Comparison of ENCODE assay signal across 20 cellular contexts in the genomic region with DNA sequence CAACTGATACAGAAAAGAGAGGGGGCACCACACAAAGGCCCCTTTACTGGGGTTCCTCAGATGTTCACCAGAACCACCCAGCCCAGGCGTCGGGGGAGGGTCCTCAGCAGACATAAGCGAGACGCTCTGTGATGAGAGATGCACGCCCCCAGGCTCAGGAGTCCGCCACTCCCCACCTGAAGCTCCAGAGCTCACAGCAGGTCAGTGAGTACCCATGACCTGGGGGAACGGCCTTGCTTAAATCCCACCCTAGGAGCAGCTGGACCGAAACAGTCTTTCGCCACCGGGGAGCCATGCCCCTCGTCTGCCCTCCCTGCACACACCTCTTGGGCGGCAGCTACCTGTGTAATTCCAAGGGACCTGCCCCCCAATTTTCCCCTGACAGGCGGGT. TPM values are rescaled to one million over a fixed set of nuclear protein-coding genes. Genes with fewer than 3 reads are reported as not detected.
"Had no signal": no experiment of that assay in that cellular context is flagged by ENCODE, and none has a peak within 500 bp of the region (broad histone marks: within the 10 kb centered on the region; RNA-seq: fewer than 3 reads in every experiment).

No MANE protein-coding gene starts in this region.

- H3K9me3 Mint-ChIP-seq: activated CD8-positive, alpha-beta T cell treated with anti-CD3 and anti-CD28 coated beads for 36 hours; activated naive CD4-positive, alpha-beta T cell treated with anti-CD3 and anti-CD28 coated beads for 36 hours; activated T-cell treated with anti-CD3 and anti-CD28 coated beads, Interleukin-2, amount 50 U/mL, for 72 hours; naive thymus-derived CD8-positive, alpha-beta T cell; stimulated activated naive CD8-positive, alpha-beta T cell treated with anti-CD3 and anti-CD28 coated beads, Interleukin-15, Interleukin-2, amounts not matched to agents 100 ng/mL and 50 ng/mL, for 24 hours had no signal

- H3K36me3 Mint-ChIP-seq: naive thymus-derived CD8-positive, alpha-beta T cell had no signal

- H3K27ac ChIP-seq: SJSA1, VCaP had no signal

- H3K4me3 Mint-ChIP-seq: activated CD4-positive, alpha-beta T cell treated with anti-CD3 and anti-CD28 coated beads for 36 hours; activated CD8-positive, alpha-beta T cell treated with anti-CD3 and anti-CD28 coated beads for 36 hours; activated naive CD4-positive, alpha-beta T cell treated with anti-CD3 and anti-CD28 coated beads for 36 hours; activated T-cell treated with anti-CD3 and anti-CD28 coated beads, Interleukin-2, amount 50 U/mL, for 72 hours; stimulated activated naive CD8-positive, alpha-beta T cell treated with anti-CD3 and anti-CD28 coated beads, Interleukin-15, Interleukin-2, amounts not matched to agents 100 ng/mL and 50 ng/mL, for 24 hours had no signal

- H3K27ac Mint-ChIP-seq: activated CD4-positive, alpha-beta T cell treated with anti-CD3 and anti-CD28 coated beads for 36 hours; activated CD8-positive, alpha-beta T cell treated with anti-CD3 and anti-CD28 coated beads for 36 hours; activated naive CD4-positive, alpha-beta T cell treated with anti-CD3 and anti-CD28 coated beads for 36 hours; activated T-cell treated with anti-CD3 and anti-CD28 coated beads, Interleukin-2, amount 50 U/mL, for 72 hours; stimulated activated naive CD8-positive, alpha-beta T cell treated with anti-CD3 and anti-CD28 coated beads, Interleukin-15, Interleukin-2, amounts not matched to agents 100 ng/mL and 50 ng/mL, for 24 hours had no signal

- H3K4me1 ChIP-seq: SJSA1 had no signal

- H3K27me3 Mint-ChIP-seq: activated CD4-positive, alpha-beta T cell treated with anti-CD3 and anti-CD28 coated beads for 36 hours; activated CD8-positive, alpha-beta T cell treated with anti-CD3 and anti-CD28 coated beads for 36 hours; naive thymus-derived CD8-positive, alpha-beta T cell; stimulated activated naive CD8-positive, alpha-beta T cell treated with anti-CD3 and anti-CD28 coated beads, Interleukin-15, Interleukin-2, amounts not matched to agents 100 ng/mL and 50 ng/mL, for 24 hours had no signal

- H3K36me3 ChIP-seq: SJSA1, upper lobe of left lung had no signal

- ATAC-seq: activated CD4-positive, alpha-beta T cell treated with anti-CD3 and anti-CD28 coated beads for 36 hours; activated CD8-positive, alpha-beta T cell treated with anti-CD3 and anti-CD28 coated beads for 36 hours; activated T-cell treated with anti-CD3 and anti-CD28 coated beads, Interleukin-2, amount 50 U/mL, for 72 hours; naive thymus-derived CD8-positive, alpha-beta T cell had no signal

- H3K9me3 ChIP-seq: SJSA1, upper lobe of left lung had no signal

- H3K27me3 ChIP-seq: SJSA1 had no signal

- DNase-seq: activated CD4-positive, alpha-beta T cell treated with anti-CD3 and anti-CD28 coated beads for 36 hours; activated CD8-positive, alpha-beta memory T cell treated with anti-CD3 and anti-CD28 coated beads, Interleukin-2, amount 50 U/mL, for 4 hours; activated CD8-positive, alpha-beta T cell treated with anti-CD3 and anti-CD28 coated beads for 36 hours; activated naive CD4-positive, alpha-beta T cell treated with anti-CD3 and anti-CD28 coated beads for 36 hours; activated T-cell treated with anti-CD3 and anti-CD28 coated beads, Interleukin-2, amount 50 U/mL, for 72 hours; central memory CD4-positive, alpha-beta T cell; cortex of kidney; effector CD8-positive, alpha-beta T cell; kidney glomerular epithelial cell; midbrain; naive thymus-derived CD8-positive, alpha-beta T cell; occipital lobe; stimulated activated CD4-positive, alpha-beta T cell treated with anti-CD3 and anti-CD28 coated beads, Interleukin-4, amount 100 ng/mL, for 24 hours; T-helper 9 cell had no signal

- H3K4me3 ChIP-seq: SJSA1, upper lobe of left lung had no signal

RNA-seq across cellular contexts. Expression of a gene that starts 2.8 kb away (rescaled TPM):
- total RNA-seq: activated naive CD4-positive, alpha-beta T cell treated with anti-CD3 and anti-CD28 coated beads for 36 hours; lower leg skin; occipital lobe; pulmonary artery endothelial cell; SJSA1 had no signal

RNA-seq across cellular contexts. Expression of a gene that starts 27.3 kb away (rescaled TPM):
- total RNA-seq: activated CD4-positive, alpha-beta T cell treated with anti-CD3 and anti-CD28 coated beads for 36 hours; activated naive CD4-positive, alpha-beta T cell treated with anti-CD3 and anti-CD28 coated beads for 36 hours; pulmonary artery endothelial cell had no signal
